8 cellular contexts compared by ENCODE assay signal in genomic region chr2:230319211-230319862, GRCh38. TPM values are rescaled to one million over a fixed set of nuclear protein-coding genes. Genes with fewer than 3 reads are reported as not detected.
DNase-seq lines count a peak whose midpoint lies in the region; ATAC-seq and TF ChIP-seq lines count a peak whose summit lies in the region.

No MANE protein-coding gene starts in this region.

- no peaks in the 10 kb centered on the region for H3K9me3 ChIP-seq in CD4-positive, CD25-positive, alpha-beta regulatory T cell (ENCODE audit: control insufficient read depth in 2 of 2, low read length in 2 of 2)
- H3K9me3 ChIP-seq in KOPT-K1 (ENCODE audit: insufficient read depth, low read length, poor library complexity, severe bottlenecking) = no peaks in the 10 kb centered on the region

- peaks cover 5 to 88% (median 51%) of the 10 kb centered on the region in 4 donors for H3K4me1 Mint-ChIP-seq in CD4-positive, CD25-positive, alpha-beta regulatory T cell
- peaks cover 48 to 55% of the 10 kb centered on the region in 2 donors for H3K4me1 Mint-ChIP-seq in natural killer cell

- H2BK120ac ChIP-seq in mesendoderm (ENCODE audit: low read depth, low read length) = no peak overlapping the region

- no peak overlapping the region for H4K8ac ChIP-seq in mesendoderm (ENCODE audit: low read depth, low read length)

- no peak overlapping the region for H3K9ac ChIP-seq in mesendoderm (ENCODE audit: low read length)

- H2BK15ac ChIP-seq in mesendoderm (replicated peaks; ENCODE audit: low read depth) = no peak overlapping the region

- H3K27me3 Mint-ChIP-seq in CD4-positive, CD25-positive, alpha-beta regulatory T cell = no peaks in the 10 kb centered on the region
- H3K27me3 Mint-ChIP-seq in natural killer cell (ENCODE audit: low read depth in 2 of 2) = no peaks in the 10 kb centered on the region

- H3K18ac ChIP-seq in mesendoderm (ENCODE audit: low read length) = no peak overlapping the region

- no peak overlapping the region for H3K56ac ChIP-seq in mesendoderm (ENCODE audit: low read length)

- peak; percentile 38 to 96 (median 89) for DNase-seq in CD4-positive, CD25-positive, alpha-beta regulatory T cell
- DNase-seq in activated CD8-positive, alpha-beta memory T cell treated with anti-CD3 and anti-CD28 coated beads, Interleukin-2, amount 50 U/mL, for 48 hours = peak; percentile 72
- DNase-seq in natural killer cell (peak; percentile 31), mesendoderm (no peak), GM03348 (ENCODE audit: low spot score) (no peak), NCI-H146 (lab: John Stamatoyannopoulos, UW) (no peak)

- H4K5ac ChIP-seq in mesendoderm (ENCODE audit: low read length) = no peak overlapping the region

- no peaks in the 10 kb centered on the region for H3K79me2 ChIP-seq in mesendoderm (ENCODE audit: control insufficient read depth, insufficient read depth, low read length)

- intact Hi-C loops in natural killer cell (cut with micrococcal nuclease) = loop anchor here (5.0 kb wide), 1 partner anchor 293 kb away; no protein-coding TSS in a partner anchor

- H3K9me3 Mint-ChIP-seq in CD4-positive, CD25-positive, alpha-beta regulatory T cell = peaks cover 0 to 2% (median 0%) of the 10 kb centered on the region in 7 donors
- H3K9me3 Mint-ChIP-seq in natural killer cell = no peaks in the 10 kb centered on the region

- peak overlapping the region; percentile 76 for H3K27ac ChIP-seq in CD4-positive, CD25-positive, alpha-beta regulatory T cell (ENCODE audit: insufficient read depth, low read length, poor library complexity, severe bottlenecking)
- H3K27ac ChIP-seq in KOPT-K1 (ENCODE audit: low read depth, low read length, poor library complexity, severe bottlenecking) (peak overlapping the region; percentile 96), mesendoderm (ENCODE audit: low read depth, low read length) (no peak overlapping the region)

- H3K79me1 ChIP-seq in mesendoderm (ENCODE audit: low read length) = no peaks in the 10 kb centered on the region

- H2BK5ac ChIP-seq in mesendoderm (ENCODE audit: low read length) = no peak overlapping the region

- peak overlapping the region; percentile 78 for H3K4me3 ChIP-seq in CD4-positive, CD25-positive, alpha-beta regulatory T cell (ENCODE audit: low read depth, low read length)
- no peak overlapping the region for H3K4me3 ChIP-seq in mesendoderm (ENCODE audit: low read length)

- peaks cover 17% of the 10 kb centered on the region for H3K36me3 Mint-ChIP-seq in CD4-positive, CD25-positive, alpha-beta regulatory T cell
- H3K36me3 Mint-ChIP-seq in natural killer cell = peaks cover 6% of the 10 kb centered on the region

- no peak overlapping the region for H2AK5ac ChIP-seq in mesendoderm (ENCODE audit: low read length)

- peak overlapping the region; percentile 47 to 81 (median 70) for H3K4me3 Mint-ChIP-seq in CD4-positive, CD25-positive, alpha-beta regulatory T cell
- H3K4me3 Mint-ChIP-seq in natural killer cell = peak overlapping the region; percentile 83

- WGBS in mesendoderm (ENCODE audit: extremely low coverage, insufficient coverage, low lambda C conversion rate) = no CpG with 5 or more reads among the region's 5 CpGs

- no peak overlapping the region for H3K4me2 ChIP-seq in mesendoderm (ENCODE audit: low read length)

- peaks cover 49% of the 10 kb centered on the region for H3K4me1 ChIP-seq in CD4-positive, CD25-positive, alpha-beta regulatory T cell (ENCODE audit: control insufficient read depth, insufficient read depth, low read length, poor library complexity, severe bottlenecking)
- H3K4me1 ChIP-seq in mesendoderm (ENCODE audit: control insufficient read depth, low read depth, low read length) = no peaks in the 10 kb centered on the region

- no peak overlapping the region for H3K4ac ChIP-seq in mesendoderm (ENCODE audit: low read depth, low read length)

- peak overlapping the region; percentile 87 to 96 (median 91) for H3K27ac Mint-ChIP-seq in CD4-positive, CD25-positive, alpha-beta regulatory T cell
- H3K27ac Mint-ChIP-seq in natural killer cell = peak overlapping the region; percentile 79

- H3K23ac ChIP-seq in mesendoderm (ENCODE audit: low read length) = no peak overlapping the region

- peaks cover 3% of the 10 kb centered on the region for H3K36me3 ChIP-seq in CD4-positive, CD25-positive, alpha-beta regulatory T cell (ENCODE audit: control insufficient read depth, insufficient read depth, low read length)
- H3K36me3 ChIP-seq in KOPT-K1 (ENCODE audit: insufficient read depth, low read length) = no peaks in the 10 kb centered on the region
- H3K36me3 ChIP-seq in mesendoderm (ENCODE audit: control insufficient read depth, insufficient read depth, low read length) = no peaks in the 10 kb centered on the region

- ATAC-seq in CD4-positive, CD25-positive, alpha-beta regulatory T cell (ENCODE audit: low read depth in 2 of 2) = peak; percentile 97 to 99
- peak; percentile 75 for ATAC-seq in GM21390 (IDR thresholded peaks at IDR 0.05; ENCODE audit: unreplicated experiment)
- peak; percentile 85 to 89 (median 88) for ATAC-seq in natural killer cell

- no peaks in the 10 kb centered on the region for H3K27me3 ChIP-seq in CD4-positive, CD25-positive, alpha-beta regulatory T cell (ENCODE audit: control insufficient read depth, insufficient read depth, low read length)
- H3K27me3 ChIP-seq in mesendoderm (ENCODE audit: insufficient read depth, low read length, poor library complexity) = no peaks in the 10 kb centered on the region

- no peak for TF ChIP-seq CTCF in natural killer cell (IDR thresholded peaks at IDR 0.05)

RNA-seq across cellular contexts. Expression of gene SP140L, which starts 7.7 kb away (rescaled TPM):
- 68.5 TPM for total RNA-seq in CD4-positive, CD25-positive, alpha-beta regulatory T cell
- polyA plus RNA-seq in CD4-positive, CD25-positive, alpha-beta regulatory T cell = 10 to 100 TPM; 14.3 to 25.9 (median 22.6) TPM
- total RNA-seq in natural killer cell = 10 to 100 TPM; 58.4 to 92.6 (median 73.4) TPM
- 1.3 TPM for polyA plus RNA-seq in mesendoderm (2013, experiment 1 of 2)
- polyA plus RNA-seq in mesendoderm (2013, experiment 2 of 2) = 1.1 TPM

Comparison
In these comparisons a context has a peak if more than half of its experiments do, and no peak if none do; other contexts are left out.
1. DNase-seq: peak in CD4-positive, CD25-positive, alpha-beta regulatory T cell (3 of 3), activated CD8-positive, alpha-beta memory T cell treated with anti-CD3 and anti-CD28 coated beads, Interleukin-2, amount 50 U/mL, for 48 hours (single experiment) and natural killer cell (single experiment); none in mesendoderm (single experiment), GM03348 (single experiment) and NCI-H146 (single experiment).
2. Peak in every context shown above with its lines, with median percentiles within 50 percentile points of each other: ATAC-seq.